Comparison of ENCODE assay signal across 16 cellular contexts in genomic region chr1:63909511-63909910, GRCh38.
"Had no signal": no experiment of that assay in that cellular context is flagged by ENCODE, and none has a peak within 500 bp of the region (broad histone marks: within the 10 kb centered on the region; RNA-seq: fewer than 3 reads in every experiment).

No MANE protein-coding gene starts in this region.

- H3K27me3 Mint-ChIP-seq: stimulated activated naive CD8-positive, alpha-beta T cell treated with anti-CD3 and anti-CD28 coated beads, Interleukin-15, Interleukin-2, amounts not matched to agents 100 ng/mL and 50 ng/mL, for 24 hours had no signal

- H3K4me3 Mint-ChIP-seq: naive thymus-derived CD4-positive, alpha-beta T cell; nephron progenitor cell; stimulated activated memory B cell treated with anti-CD40 and anti-IgM and Interleukin-4, amounts not matched to agents 10 μg/mL and 1 μg/mL and 100 μg/mL, for 72 hours; stimulated activated naive CD8-positive, alpha-beta T cell treated with anti-CD3 and anti-CD28 coated beads, Interleukin-15, Interleukin-2, amounts not matched to agents 100 ng/mL and 50 ng/mL, for 24 hours had no signal

- H3K27me3 ChIP-seq: sigmoid colon, tibial nerve, upper lobe of left lung had no signal

- H3K9me3 Mint-ChIP-seq: naive thymus-derived CD4-positive, alpha-beta T cell; nephron progenitor cell; stimulated activated memory B cell treated with anti-CD40 and anti-IgM and Interleukin-4, amounts not matched to agents 10 μg/mL and 1 μg/mL and 100 μg/mL, for 72 hours; stimulated activated naive CD8-positive, alpha-beta T cell treated with anti-CD3 and anti-CD28 coated beads, Interleukin-15, Interleukin-2, amounts not matched to agents 100 ng/mL and 50 ng/mL, for 24 hours had no signal

- H3K27ac Mint-ChIP-seq: naive thymus-derived CD4-positive, alpha-beta T cell; nephron progenitor cell; stimulated activated naive CD8-positive, alpha-beta T cell treated with anti-CD3 and anti-CD28 coated beads, Interleukin-15, Interleukin-2, amounts not matched to agents 100 ng/mL and 50 ng/mL, for 24 hours had no signal

- H3K36me3 Mint-ChIP-seq: naive thymus-derived CD4-positive, alpha-beta T cell; stimulated activated memory B cell treated with anti-CD40 and anti-IgM and Interleukin-4, amounts not matched to agents 10 μg/mL and 1 μg/mL and 100 μg/mL, for 72 hours had no signal

- H3K4me3 ChIP-seq: psoas muscle, sigmoid colon, thoracic aorta, tibial nerve, upper lobe of left lung had no signal

- H3K9me3 ChIP-seq: psoas muscle, sigmoid colon, thoracic aorta, tibial nerve, upper lobe of left lung had no signal

- H3K36me3 ChIP-seq: sigmoid colon, thoracic aorta, tibial nerve, upper lobe of left lung had no signal

- DNase-seq: cortex of kidney; mesenchymal stem cell; midbrain; naive thymus-derived CD4-positive, alpha-beta T cell; nephron progenitor cell; psoas muscle; right cardiac atrium; sigmoid colon; stimulated activated CD4-positive, alpha-beta T cell treated with anti-CD3 and anti-CD28 coated beads, Interleukin-2, amount 100 ng/mL, for 24 hours; stimulated activated CD4-positive, alpha-beta T cell treated with anti-CD3 and anti-CD28 coated beads, Interleukin-4, amount 100 ng/mL, for 24 hours; upper lobe of left lung had no signal

- ATAC-seq: left lobe of liver; naive thymus-derived CD4-positive, alpha-beta T cell; psoas muscle; right cardiac atrium; stimulated activated memory B cell treated with anti-CD40 and anti-IgM and Interleukin-4, amounts not matched to agents 10 μg/mL and 1 μg/mL and 100 μg/mL, for 72 hours had no signal

- H3K27ac ChIP-seq: psoas muscle, sigmoid colon, thoracic aorta, upper lobe of left lung had no signal
